1 cellular context compared by ENCODE assay signal in genomic region chr7:73667344-73668102, GRCh38.
TF ChIP-seq lines count a peak whose summit lies in the region.

Gene VPS37D (plus strand): TSS chr7:73667831. CDS start chr7:73667959, 128 bp downstream.

TF ChIP-seq in K562, 482 proteins besides CTCF, POLR2A, EP300 and RAD21 (continued from another document and continues in another):
- no peak for TF ChIP-seq ATF1 (CRISPR knock-in tag; IDR thresholded peaks at IDR 0.05)
- TF ChIP-seq ATF1 (tag; IDR thresholded peaks at IDR 0.05) = peak; percentile 65
- no peak for TF ChIP-seq USF2 (CRISPR knock-in tag; IDR thresholded peaks at IDR 0.05)
- TF ChIP-seq ZNF551 (CRISPR knock-in tag; IDR thresholded peaks at IDR 0.05) = no peak
- peak; percentile 98 for TF ChIP-seq RBM25 (IDR thresholded peaks at IDR 0.05; ENCODE audit: low read depth, low read length, severe bottlenecking)
- peak; percentile 86 for TF ChIP-seq FIP1L1 (IDR thresholded peaks at IDR 0.05; ENCODE audit: low read depth, low read length, poor library complexity, severe bottlenecking)
- TF ChIP-seq FOXM1 (IDR thresholded peaks at IDR 0.05; ENCODE audit: low read depth) = peak; percentile 50; the same call in 1 of the 2 replicates
- TF ChIP-seq FOXM1 (CRISPR knock-in tag; IDR thresholded peaks at IDR 0.05; ENCODE audit: low read depth) = no peak
- peak; percentile 92 to 98 for TF ChIP-seq HDAC1 (IDR thresholded peaks at IDR 0.05)
- TF ChIP-seq CTCFL (IDR thresholded peaks at IDR 0.05; ENCODE audit: borderline replicate concordance, insufficient read depth, low read depth, low read length, poor library complexity, severe bottlenecking) = peak; percentile 99
- TF ChIP-seq RB1 (IDR thresholded peaks at IDR 0.05; ENCODE audit: low read depth) = peak; percentile 98
- TF ChIP-seq ATF7 (IDR thresholded peaks at IDR 0.05) = peak; percentile 79
- TF ChIP-seq PHF20 (IDR thresholded peaks at IDR 0.05; ENCODE audit: partially characterized antibody) = peak; percentile 92
- TF ChIP-seq FOXJ2 (tag; IDR thresholded peaks at IDR 0.05) = peak; percentile 35; the same call in 1 of the 2 replicates
- TF ChIP-seq GATAD2B (IDR thresholded peaks at IDR 0.05; ENCODE audit: borderline replicate concordance) = peak; percentile 96
- TF ChIP-seq NFIC (IDR thresholded peaks at IDR 0.05) = peak; percentile 83
- TF ChIP-seq EGR1 (conservative IDR thresholded peaks at IDR 0.05) = peak; percentile 53
- peak; percentile 46; the same call in 1 of the 2 replicates for TF ChIP-seq CHAMP1 (IDR thresholded peaks at IDR 0.05)
- TF ChIP-seq E2F1 (CRISPR knock-in tag; IDR thresholded peaks at IDR 0.05) = 0 out of 2 replicates have a peak, but pooled peaks have one; percentile 47
- no peak for TF ChIP-seq ZNF780A (CRISPR knock-in tag; IDR thresholded peaks at IDR 0.05)
- TF ChIP-seq MEIS2 (IDR thresholded peaks at IDR 0.05; ENCODE audit: partially characterized antibody) = peak; percentile 25
- peak; percentile 99 for TF ChIP-seq SMARCA5 (IDR thresholded peaks at IDR 0.05)
- 0 out of 2 replicates have a peak, but pooled peaks have one; percentile 14 for TF ChIP-seq ZKSCAN1 (IDR thresholded peaks at IDR 0.05; ENCODE audit: low read depth, low read length)
- peak; percentile 43; the same call in 1 of the 2 replicates for TF ChIP-seq ATF6 (CRISPR knock-in tag; IDR thresholded peaks at IDR 0.05)
- TF ChIP-seq ZNF282 (CRISPR knock-in tag; IDR thresholded peaks at IDR 0.05) = no peak
- peak; percentile 100 for TF ChIP-seq HDAC2 (IDR thresholded peaks at IDR 0.05)
- TF ChIP-seq ZFX (CRISPR knock-in tag; IDR thresholded peaks at IDR 0.05) = 0 out of 2 replicates have a peak, but pooled peaks have one; percentile 39
- TF ChIP-seq NCOA4 (IDR thresholded peaks at IDR 0.05; ENCODE audit: partially characterized antibody) = peak; percentile 90
- peak; percentile 61 for TF ChIP-seq MYC (IDR thresholded peaks at IDR 0.05; ENCODE audit: low read depth, low read length)
- TF ChIP-seq MYC (CRISPR knock-in tag; IDR thresholded peaks at IDR 0.05; ENCODE audit: borderline replicate concordance, low read depth) = no peak
- TF ChIP-seq ZBTB33 (CRISPR knock-in tag; IDR thresholded peaks at IDR 0.05) = peak; percentile 10
- TF ChIP-seq MTA1 (IDR thresholded peaks at IDR 0.05; ENCODE audit: borderline replicate concordance) = 0 out of 2 replicates have a peak, but pooled peaks have one; percentile 38
- TF ChIP-seq ZFP36 (IDR thresholded peaks at IDR 0.05; ENCODE audit: low read depth, low read length, partially characterized antibody) = peak; percentile 44
- peak; percentile 81; the same call in 1 of the 2 replicates for TF ChIP-seq KAT7 (CRISPR knock-in tag; IDR thresholded peaks at IDR 0.05; ENCODE audit: borderline replicate concordance)
- TF ChIP-seq ZNF24 (IDR thresholded peaks at IDR 0.05) = peak; percentile 55
- TF ChIP-seq ZNF512 (tag; IDR thresholded peaks at IDR 0.05) = no peak
- peak; percentile 82 for TF ChIP-seq AFF4 (CRISPR knock-in tag; IDR thresholded peaks at IDR 0.05)
- TF ChIP-seq RFX1 (IDR thresholded peaks at IDR 0.05) = peak; percentile 54; the same call in 1 of the 2 replicates
- peak; percentile 64; the same call in 1 of the 2 replicates for TF ChIP-seq ZSCAN29 (IDR thresholded peaks at IDR 0.05)
- TF ChIP-seq TSHZ1 (CRISPR knock-in tag; IDR thresholded peaks at IDR 0.05) = no peak
- TF ChIP-seq TEAD2 (tag; IDR thresholded peaks at IDR 0.05) = no peak
